In genomic region chr4:148216321-148216720, GRCh38 we compare ENCODE assay signal across 14 cellular contexts.
DNase-seq lines count a peak whose midpoint lies in the region; ATAC-seq and TF ChIP-seq lines count a peak whose summit lies in the region.
"Had no signal": no experiment of that assay in that cellular context is flagged by ENCODE, and none has a peak within 500 bp of the region (broad histone marks: within the 10 kb centered on the region; RNA-seq: fewer than 3 reads in every experiment).

No MANE protein-coding gene starts in this region.

- peaks cover 2% of the 10 kb centered on the region; the same call in 1 of the 2 replicates for H3K4me1 ChIP-seq in Karpas-422 (ENCODE audit: low read length)
- peaks cover 13 to 41% (median 30%) of the 10 kb centered on the region in 4 donors for H3K4me1 ChIP-seq in stomach
- H3K4me1 ChIP-seq in foreskin keratinocyte, result no peaks in the 10 kb centered on the region

- TF ChIP-seq CTCF in stomach (IDR thresholded peaks at IDR 0.05), result no peak
- TF ChIP-seq CTCF in nephron progenitor cell (IDR thresholded peaks at IDR 0.05), result no peak
- no peak for TF ChIP-seq CTCF in foreskin keratinocyte (conservative IDR thresholded peaks at IDR 0.05)

- no peak overlapping the region for H3K9ac ChIP-seq in Karpas-422 (ENCODE audit: low read length)

- peak; percentile 1 for ATAC-seq in effector memory CD8-positive, alpha-beta T cell (replicated peaks)
- no peak for ATAC-seq in HG02610 (IDR thresholded peaks at IDR 0.05; ENCODE audit: unreplicated experiment)
- no peak for ATAC-seq in foreskin keratinocyte
- ATAC-seq: gastroesophageal sphincter had no signal

- no peaks in the 10 kb centered on the region for H3K9me2 ChIP-seq in Karpas-422 (replicated peaks; ENCODE audit: insufficient read depth, low read length)

- peaks cover 29% of the 10 kb centered on the region for H3K4me1 Mint-ChIP-seq in activated naive CD4-positive, alpha-beta T cell treated with anti-CD3 and anti-CD28 coated beads, Interleukin-2, amount 10 ng/mL, durations not matched to agents 7 days and 5 days
- H3K4me1 Mint-ChIP-seq in effector memory CD8-positive, alpha-beta T cell (ENCODE audit: low read depth in 2 of 2), result peaks cover 19 to 25% of the 10 kb centered on the region in 2 donors
- H3K4me1 Mint-ChIP-seq in nephron progenitor cell, result peaks cover 42% of the 10 kb centered on the region

- H3K27me3 Mint-ChIP-seq in activated naive CD4-positive, alpha-beta T cell treated with anti-CD3 and anti-CD28 coated beads, Interleukin-2, amount 10 ng/mL, durations not matched to agents 7 days and 5 days, result no peaks in the 10 kb centered on the region
- no peaks in the 10 kb centered on the region for H3K27me3 Mint-ChIP-seq in effector memory CD8-positive, alpha-beta T cell
- no peaks in the 10 kb centered on the region for H3K27me3 Mint-ChIP-seq in nephron progenitor cell (ENCODE audit: low read depth, poor library complexity)

- no peak for TF ChIP-seq EP300 in stomach (IDR thresholded peaks at IDR 0.05)

- H3K36me3 ChIP-seq in Karpas-422 (ENCODE audit: insufficient read depth, low read length) (no peaks in the 10 kb centered on the region), stomach (no peaks in the 10 kb centered on the region)
- H3K36me3 ChIP-seq: gastroesophageal sphincter had no signal

- H3K9me3 ChIP-seq in Karpas-422 (ENCODE audit: low read length) (no peaks in the 10 kb centered on the region), stomach (no peaks in the 10 kb centered on the region)
- H3K9me3 ChIP-seq: gastroesophageal sphincter had no signal

- intact Hi-C loops in stomach (cut with DNase I; ENCODE audit: low total_unique reads), result no loop called here

- no peaks in the 10 kb centered on the region for H4K20me1 ChIP-seq in Karpas-422 (ENCODE audit: insufficient read depth, low read depth, low read length)

- no peak for TF ChIP-seq POLR2A in stomach (IDR thresholded peaks at IDR 0.05)

- H3K27ac Mint-ChIP-seq in activated naive CD4-positive, alpha-beta T cell treated with anti-CD3 and anti-CD28 coated beads, Interleukin-2, amount 10 ng/mL, durations not matched to agents 7 days and 5 days, result peak overlapping the region; percentile 92
- peak overlapping the region; percentile 65 to 94 for H3K27ac Mint-ChIP-seq in effector memory CD8-positive, alpha-beta T cell
- no peak overlapping the region for H3K27ac Mint-ChIP-seq in nephron progenitor cell

- H3K4me3 Mint-ChIP-seq in activated naive CD4-positive, alpha-beta T cell treated with anti-CD3 and anti-CD28 coated beads, Interleukin-2, amount 10 ng/mL, durations not matched to agents 7 days and 5 days, result no peak overlapping the region
- peak overlapping the region; percentile 41 to 76 for H3K4me3 Mint-ChIP-seq in effector memory CD8-positive, alpha-beta T cell
- no peak overlapping the region for H3K4me3 Mint-ChIP-seq in nephron progenitor cell
- H3K4me3 Mint-ChIP-seq: nephron had no signal

- CTCF ChIA-PET in activated naive CD4-positive, alpha-beta T cell treated with anti-CD3 and anti-CD28 coated beads, Interleukin-2, amount 10 ng/mL, durations not matched to agents 7 days and 5 days (lab: Charles Lee), result no interaction called here

- H2AFZ ChIP-seq in Karpas-422 (ENCODE audit: low read length), result no peak overlapping the region

- H3K9me3 Mint-ChIP-seq in activated naive CD4-positive, alpha-beta T cell treated with anti-CD3 and anti-CD28 coated beads, Interleukin-2, amount 10 ng/mL, durations not matched to agents 7 days and 5 days, result no peaks in the 10 kb centered on the region
- no peaks in the 10 kb centered on the region for H3K9me3 Mint-ChIP-seq in effector memory CD8-positive, alpha-beta T cell
- no peaks in the 10 kb centered on the region for H3K9me3 Mint-ChIP-seq in nephron progenitor cell
- H3K9me3 Mint-ChIP-seq: nephron had no signal

- WGBS in stomach, 5 donors, result 63 to 78% (median 72%) methylated on average over 3 of the region's 3 CpGs

- no peaks in the 10 kb centered on the region for H3K36me3 Mint-ChIP-seq in activated naive CD4-positive, alpha-beta T cell treated with anti-CD3 and anti-CD28 coated beads, Interleukin-2, amount 10 ng/mL, durations not matched to agents 7 days and 5 days
- no peaks in the 10 kb centered on the region for H3K36me3 Mint-ChIP-seq in effector memory CD8-positive, alpha-beta T cell (ENCODE audit: insufficient read depth)
- no peaks in the 10 kb centered on the region for H3K36me3 Mint-ChIP-seq in nephron progenitor cell (ENCODE audit: low read depth)

- H3K4me3 ChIP-seq in Karpas-422 (ENCODE audit: low read length), result no peak overlapping the region
- H3K4me3 ChIP-seq in stomach, result peak overlapping the region in 2 of 4 donors; percentile 3 to 21

- H3K79me2 ChIP-seq in Karpas-422 (ENCODE audit: low read length), result no peaks in the 10 kb centered on the region

- H3K27ac ChIP-seq in Karpas-422 (ENCODE audit: low read length) (no peak overlapping the region), stomach (peak overlapping the region; percentile 9 to 65 (median 61)), foreskin keratinocyte (no peak overlapping the region)

- H3K4me2 ChIP-seq in Karpas-422 (ENCODE audit: low read depth, low read length, poor library complexity, severe bottlenecking), result peak overlapping the region; percentile 36

- DNase-seq in activated naive CD4-positive, alpha-beta T cell treated with anti-CD3 and anti-CD28 coated beads, Interleukin-2, amount 10 ng/mL, durations not matched to agents 7 days and 5 days, result no peak
- no peak for DNase-seq in activated naive CD4-positive, alpha-beta T cell treated with anti-CD3 and anti-CD28 coated beads, Interleukin-2, amount 50 U/mL, for 16 hours
- no peak for DNase-seq in Karpas-422
- no peak for DNase-seq in effector memory CD8-positive, alpha-beta T cell
- DNase-seq in stomach, result no peak
- no peak for DNase-seq in nephron progenitor cell
- no peak for DNase-seq in foreskin keratinocyte
- DNase-seq: amygdala, DMS79 treated with DMSO at 0.1 percent for 48 hours, NCI-H2107, SW 1271 had no signal

- H3K27me3 ChIP-seq in Karpas-422 (ENCODE audit: low read length), result peaks cover 9% of the 10 kb centered on the region; the same call in 1 of the 2 replicates
- H3K27me3 ChIP-seq in stomach, result no peaks in the 10 kb centered on the region
- no peaks in the 10 kb centered on the region for H3K27me3 ChIP-seq in foreskin keratinocyte
- H3K27me3 ChIP-seq: gastroesophageal sphincter had no signal

Comparison
In these comparisons a context has a peak if more than half of its experiments do, and no peak if none do; other contexts are left out.
1. H3K4me3 Mint-ChIP-seq: peak in effector memory CD8-positive, alpha-beta T cell (2 of 2); none in activated naive CD4-positive, alpha-beta T cell treated with anti-CD3 and anti-CD28 coated beads, Interleukin-2, amount 10 ng/mL, durations not matched to agents 7 days and 5 days (single experiment) and nephron progenitor cell (single experiment).
2. H3K27ac ChIP-seq: peak in stomach (5 of 5); none in Karpas-422 (single experiment) and foreskin keratinocyte (single experiment).